Comparison of ENCODE assay signal across 20 cellular contexts in genomic region chr2:189020179-189020578, GRCh38. TPM values are rescaled to one million over a fixed set of nuclear protein-coding genes. Genes with fewer than 3 reads are reported as not detected.
DNase-seq lines count a peak whose midpoint lies in the region; ATAC-seq and TF ChIP-seq lines count a peak whose summit lies in the region.
"Had no signal": no experiment of that assay in that cellular context is flagged by ENCODE, and none has a peak within 500 bp of the region (broad histone marks: within the 10 kb centered on the region; RNA-seq: fewer than 3 reads in every experiment).

No MANE protein-coding gene starts in this region.

- no peak overlapping the region for H3K18ac ChIP-seq in IMR-90 (ENCODE audit: low read depth, low read length)
- peak overlapping the region in 1 of 2 experiments; percentile 55 for H3K18ac ChIP-seq in mesenchymal stem cell (ENCODE audit: low read depth in 1 of 2, low read length in 2 of 2)

- in situ Hi-C loops in IMR-90 (cut with MboI; ENCODE audit: low sequenced_read_pairs) = no loop called here

- H3K9me3 ChIP-seq in IMR-90 (ENCODE audit: control insufficient read depth, insufficient read depth, low read length) = no peaks in the 10 kb centered on the region
- H3K9me3 ChIP-seq in mesenchymal stem cell (ENCODE audit: control insufficient read depth, low read length) = no peaks in the 10 kb centered on the region
- H3K9me3 ChIP-seq: Caco-2 had no signal

- H2BK15ac ChIP-seq in IMR-90 (ENCODE audit: low read depth, low read length) (peak overlapping the region; percentile 18; the same call in 1 of the 3 replicates), mesenchymal stem cell (ENCODE audit: low read depth, poor library complexity, severe bottlenecking) (no peak overlapping the region)

- CTCF ChIA-PET in IMR-90 (lab: Yijun Ruan, JAX) = interaction anchor here (0.6 kb wide), 1 partner anchor 172 kb away, joined by 3 read pairs; no protein-coding TSS in a partner anchor

- H4K5ac ChIP-seq in IMR-90 (ENCODE audit: low read depth, low read length) = no peak overlapping the region

- H2BK5ac ChIP-seq in IMR-90 (ENCODE audit: low read depth, low read length, poor library complexity, severe bottlenecking) (peak overlapping the region; percentile 73), mesenchymal stem cell (ENCODE audit: low read depth, low read length, poor library complexity, severe bottlenecking) (no peak overlapping the region)

- no peak overlapping the region for H3K56ac ChIP-seq in IMR-90 (ENCODE audit: extremely low read depth, insufficient read depth, low read length)

- H3K4me2 ChIP-seq in IMR-90 (ENCODE audit: low read depth, low read length) (no peak overlapping the region), mesenchymal stem cell (ENCODE audit: low read length, poor library complexity, severe bottlenecking) (no peak overlapping the region)
- H3K4me2 ChIP-seq: KMS-11, PC-9 had no signal

- H3K4me1 ChIP-seq in IMR-90 (ENCODE audit: control insufficient read depth, insufficient read depth, low read length) = peaks cover 12% of the 10 kb centered on the region
- no peaks in the 10 kb centered on the region for H3K4me1 ChIP-seq in mesenchymal stem cell (ENCODE audit: control insufficient read depth, insufficient read depth, low read depth, low read length)
- H3K4me1 ChIP-seq: Caco-2 had no signal

- no peak for TF ChIP-seq RAD21 in IMR-90 (IDR thresholded peaks at IDR 0.05; ENCODE audit: low read length)

- H2BK120ac ChIP-seq in IMR-90 (ENCODE audit: low read depth, low read length) = peak overlapping the region; percentile 21
- no peak overlapping the region for H2BK120ac ChIP-seq in mesenchymal stem cell (ENCODE audit: low read depth, low read length)

- no peaks in the 10 kb centered on the region for H3K36me3 ChIP-seq in IMR-90 (ENCODE audit: control insufficient read depth, insufficient read depth, low read length)
- no peaks in the 10 kb centered on the region for H3K36me3 ChIP-seq in mesenchymal stem cell (ENCODE audit: control insufficient read depth in 1 of 2, insufficient read depth in 2 of 2, low read depth in 1 of 2, low read length in 2 of 2)

- H3K27me3 ChIP-seq in IMR-90 (ENCODE audit: control insufficient read depth, insufficient read depth, low read length) (no peaks in the 10 kb centered on the region), mesenchymal stem cell (ENCODE audit: control insufficient read depth in 1 of 2, insufficient read depth in 1 of 2, low read length in 2 of 2) (no peaks in the 10 kb centered on the region)

- H4K20me1 ChIP-seq in IMR-90 (ENCODE audit: insufficient read depth, low read length) = no peaks in the 10 kb centered on the region

- dilution Hi-C loops in IMR-90 (cut with HindIII; ENCODE audit: low sequenced_read_pairs, unreplicated experiment) = no loop called here

- no CpG with 5 or more reads among the region's 1 CpG for WGBS in IMR-90 (ENCODE audit: extremely low coverage in 2 of 2, insufficient read length in 1 of 2), 2 experiments
- WGBS in mesenchymal stem cell = no CpG with 5 or more reads among the region's 1 CpG

- H4K91ac ChIP-seq in IMR-90 (ENCODE audit: insufficient read depth, low read depth, low read length) (0 out of 2 replicates have a peak overlapping the region, but pooled peaks have one; percentile 9), mesenchymal stem cell (ENCODE audit: low read length) (peak overlapping the region; percentile 25)

- H2BK20ac ChIP-seq in IMR-90 (ENCODE audit: low read depth, low read length) = no peak overlapping the region

- peaks cover 2% of the 10 kb centered on the region; the same call in 1 of the 2 replicates for H3K9me1 ChIP-seq in IMR-90 (ENCODE audit: insufficient read depth, low read length)

- H3K14ac ChIP-seq in IMR-90 (replicated peaks; ENCODE audit: low read depth, low read length) (no peak overlapping the region), mesenchymal stem cell (ENCODE audit: low read length in 2 of 2) (no peak overlapping the region)

- TF ChIP-seq POLR2A in IMR-90 (IDR thresholded peaks at IDR 0.05; ENCODE audit: low read depth, low read length) = no peak

- H2AK9ac ChIP-seq in IMR-90 (replicated peaks; ENCODE audit: low read depth, low read length, poor library complexity) = peak overlapping the region; percentile 13

- H3K4me3 ChIP-seq in IMR-90 (ENCODE audit: insufficient read depth, low read depth, low read length) = no peak overlapping the region
- no peak overlapping the region for H3K4me3 ChIP-seq in mesenchymal stem cell (ENCODE audit: insufficient read depth in 1 of 2, low read depth in 1 of 2, low read length in 2 of 2)
- H3K4me3 ChIP-seq: PC-9, SK-N-MC had no signal

- 0 out of 2 replicates have a peak overlapping the region, but pooled peaks have one; percentile 26 for H3K27ac ChIP-seq in IMR-90 (ENCODE audit: insufficient read depth, low read length)
- H3K27ac ChIP-seq in mesenchymal stem cell (ENCODE audit: low read length, poor library complexity, severe bottlenecking) = no peak overlapping the region
- H3K27ac ChIP-seq: KMS-11, PC-9, SK-N-MC had no signal

- H3K9me3 Mint-ChIP-seq in stimulated activated effector memory CD8-positive, alpha-beta T cell treated with anti-CD3 and anti-CD28 coated beads, Interleukin-12 subunit alpha, Interleukin-12 subunit beta, amount 100 ng/mL, for 72 hours = peaks cover 3% of the 10 kb centered on the region

- H4K8ac ChIP-seq in IMR-90 (ENCODE audit: low read depth in 2 of 2, low read length in 2 of 2) (no peak overlapping the region), mesenchymal stem cell (ENCODE audit: low read length) (peak overlapping the region; percentile 5)

- TF ChIP-seq CTCF in IMR-90 (conservative IDR thresholded peaks at IDR 0.05; ENCODE audit: low read depth, low read length) = no peak

- H3K4ac ChIP-seq in IMR-90 (ENCODE audit: low read depth, low read length) (peak overlapping the region; percentile 46), mesenchymal stem cell (ENCODE audit: low read depth in 1 of 2, low read length in 2 of 2) (no peak overlapping the region)

- no peaks in the 10 kb centered on the region for H3K36me3 Mint-ChIP-seq in stimulated activated effector memory CD8-positive, alpha-beta T cell treated with anti-CD3 and anti-CD28 coated beads, Interleukin-12 subunit alpha, Interleukin-12 subunit beta, amount 100 ng/mL, for 72 hours

- H3K23ac ChIP-seq in IMR-90 (ENCODE audit: low read depth, low read length) (no peak overlapping the region), mesenchymal stem cell (ENCODE audit: low read length in 2 of 2) (no peak overlapping the region)

- intact Hi-C loops in IMR-90 (cut with micrococcal nuclease) = no loop called here

- H2AFZ ChIP-seq in IMR-90 (replicated peaks; ENCODE audit: low read length, poor library complexity) (no peak overlapping the region), mesenchymal stem cell (ENCODE audit: low read depth, low read length) (no peak overlapping the region)

- no peak overlapping the region for H3K4me3 Mint-ChIP-seq in stimulated activated effector memory CD8-positive, alpha-beta T cell treated with anti-CD3 and anti-CD28 coated beads, Interleukin-12 subunit alpha, Interleukin-12 subunit beta, amount 100 ng/mL, for 72 hours

- peaks cover 0 to 5% of the 10 kb centered on the region in 2 experiments; a peak in 1 of 4 replicates for H3K79me1 ChIP-seq in IMR-90 (ENCODE audit: low read depth in 1 of 2, low read length in 2 of 2)
- no peaks in the 10 kb centered on the region for H3K79me1 ChIP-seq in mesenchymal stem cell (replicated peaks; ENCODE audit: low read length, poor library complexity, severe bottlenecking)

- peak overlapping the region; percentile 39; the same call in 1 of the 2 replicates for H2AK5ac ChIP-seq in IMR-90 (ENCODE audit: low read depth, low read length)
- H2AK5ac ChIP-seq in mesenchymal stem cell (ENCODE audit: low read length, severe bottlenecking) = no peak overlapping the region

- no TSS peak for BruUV-seq in IMR-90 (replicated peaks; lab: Mats Ljungman, UMichigan)

- H2BK12ac ChIP-seq in mesenchymal stem cell (ENCODE audit: low read length in 2 of 2) = peak overlapping the region in 1 of 2 experiments; percentile 39

- no peaks in the 10 kb centered on the region for H3K4me1 Mint-ChIP-seq in stimulated activated effector memory CD8-positive, alpha-beta T cell treated with anti-CD3 and anti-CD28 coated beads, Interleukin-12 subunit alpha, Interleukin-12 subunit beta, amount 100 ng/mL, for 72 hours

- ATAC-seq in IMR-90 (ENCODE audit: low read depth) (no peak; the same call in 1 of the 2 replicates), GM21723 (IDR thresholded peaks at IDR 0.05; ENCODE audit: unreplicated experiment) (no peak)
- ATAC-seq in stimulated activated effector memory CD8-positive, alpha-beta T cell treated with anti-CD3 and anti-CD28 coated beads, Interleukin-12 subunit alpha, Interleukin-12 subunit beta, amount 100 ng/mL, for 72 hours = peak; percentile 35

- POLR2A ChIA-PET in IMR-90 (lab: Charles Lee; ENCODE audit: unreplicated experiment) = no interaction called here

- no peak overlapping the region for H3K9ac ChIP-seq in IMR-90 (ENCODE audit: low read depth, low read length)
- no peak overlapping the region for H3K9ac ChIP-seq in mesenchymal stem cell (ENCODE audit: low read length)
- H3K9ac ChIP-seq: KMS-11 had no signal

- DNase-seq in IMR-90 (no peak), amniotic epithelial cell (ENCODE audit: low read depth) (peak; percentile 33), mesenchymal stem cell (no peak), NCI-H1694 treated with DMSO at 0.1 percent for 48 hours (lab: John Stamatoyannopoulos, UW) (no peak)
- no peak for DNase-seq in stimulated activated effector memory CD8-positive, alpha-beta T cell treated with anti-CD3 and anti-CD28 coated beads, Interleukin-12 subunit alpha, Interleukin-12 subunit beta, amount 100 ng/mL, for 72 hours (ENCODE audit: low spot score in 2 of 2)
- no peak for DNase-seq in activated effector memory CD4-positive, alpha-beta T cell treated with Interleukin-2 at 50 U/mL for 16 hours
- no peak for DNase-seq in activated naive CD4-positive, alpha-beta T cell treated with anti-CD3 and anti-CD28 coated beads, Interleukin-2, amount 50 U/mL, for 16 hours
- DNase-seq: Caco-2, DMS53, GOT3, NCI-H1048, NCI-H1436 treated with DMSO at 0.1 percent for 48 hours, NCI-H2081 treated with DMSO at 0.1 percent for 48 hours, NCI-H510A, NCI-H774, PC-9 had no signal

- no peak overlapping the region for H3K27ac Mint-ChIP-seq in stimulated activated effector memory CD8-positive, alpha-beta T cell treated with anti-CD3 and anti-CD28 coated beads, Interleukin-12 subunit alpha, Interleukin-12 subunit beta, amount 100 ng/mL, for 72 hours

TF ChIP-seq in IMR-90, 13 proteins besides CTCF, POLR2A, EP300 and RAD21:
- no peak for TF ChIP-seq MXI1 (IDR thresholded peaks at IDR 0.05; ENCODE audit: borderline replicate concordance, low read depth, low read length)
- TF ChIP-seq FOS (IDR thresholded peaks at IDR 0.05; ENCODE audit: low read depth, low read length) = no peak
- TF ChIP-seq RFX5 (IDR thresholded peaks at IDR 0.05; ENCODE audit: low read depth, low read length) = no peak
TF ChIP-seq in IMR-90: peak in this region for 0.

RNA-seq across cellular contexts. Expression of gene COL3A1, which starts 46.0 kb away (rescaled TPM):
- 408 and 411 TPM in 2 replicates for total RNA-seq in IMR-90 (2012; rRNA removed)
- polyA plus RNA-seq in IMR-90 (2012; rRNA removed) = 326 and 402 TPM in 2 replicates
- 382 and 438 TPM in 2 replicates for polyA plus RNA-seq in IMR-90 (2012; cell fraction: cytosol; rRNA removed)
- 291 and 482 TPM in 2 replicates for polyA plus RNA-seq in IMR-90 (2012; cell fraction: nucleus; rRNA removed; ENCODE audit: low replicate concordance)
- 3,787 TPM for polyA plus RNA-seq in mesenchymal stem cell (2013, experiment 1 of 2)
- polyA plus RNA-seq in mesenchymal stem cell (2013, experiment 2 of 2) = 4,096 TPM
- total RNA-seq: MCF 10A, PC-9 had no signal
